In genomic region chr6:113668712-113669408, GRCh38 we compare ENCODE assay signal across 1 cellular context.
TF ChIP-seq lines count a peak whose summit lies in the region.

No MANE protein-coding gene starts in this region.

TF ChIP-seq in GM12878, 131 proteins besides CTCF, POLR2A, EP300 and RAD21 (continued from another document):
- TF ChIP-seq SRF (IDR thresholded peaks at IDR 0.05; ENCODE audit: low read depth in 2 of 2, low read length in 2 of 2) (0 out of 4 replicates have a peak, but pooled peaks of 1 of the 2 experiments have one; percentile 53), NFIC (IDR thresholded peaks at IDR 0.05; ENCODE audit: low read depth, low read length) (0 out of 2 replicates have a peak, but pooled peaks have one; percentile 55), GATAD2B (conservative IDR thresholded peaks at IDR 0.05; ENCODE audit: low read depth) (no peak), BHLHE40 (IDR thresholded peaks at IDR 0.05; ENCODE audit: borderline replicate concordance in 1 of 2, low read depth in 2 of 2, low read length in 1 of 2) (no peak), MEF2B (IDR thresholded peaks at IDR 0.05; ENCODE audit: partially characterized antibody, poor library complexity, severe bottlenecking) (peak; percentile 19), ZBED1 (IDR thresholded peaks at IDR 0.05; ENCODE audit: borderline replicate concordance) (peak; percentile 46; the same call in 1 of the 2 replicates), LARP7 (IDR thresholded peaks at IDR 0.05) (0 out of 2 replicates have a peak, but pooled peaks have one; percentile 27)
